In the genomic region with DNA sequence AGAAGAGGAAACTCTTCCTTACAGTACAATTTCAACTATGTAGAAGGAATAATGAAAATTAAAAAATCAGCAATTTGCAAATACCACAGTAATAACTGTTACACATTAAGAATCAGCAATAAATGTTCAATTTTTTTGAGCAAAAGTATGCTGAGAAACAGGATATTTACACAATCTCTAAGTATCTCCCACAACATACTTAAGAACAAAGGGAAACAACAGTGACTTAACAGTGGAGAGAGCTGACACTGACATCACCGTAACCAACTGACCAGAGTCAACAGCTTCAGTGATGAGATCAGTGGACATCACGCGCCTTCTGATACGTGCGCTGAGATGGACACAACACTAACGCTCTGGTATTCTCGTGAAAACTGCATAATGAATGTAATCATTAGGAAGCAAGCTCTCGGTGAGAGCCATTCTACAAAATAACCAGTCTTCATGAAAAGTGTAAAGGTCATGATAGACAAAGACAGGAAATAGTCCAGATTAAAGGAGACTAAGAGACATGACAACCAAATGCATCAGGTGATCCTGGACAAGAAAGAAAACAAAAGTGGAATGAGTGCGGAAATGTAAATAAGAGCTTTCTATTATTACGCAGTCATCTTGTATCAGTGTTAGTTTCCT, we compare ENCODE assay signal across 1 cellular context.
TF ChIP-seq lines count a peak whose summit lies in the region.

No MANE protein-coding gene starts in this region.

TF ChIP-seq in GM12878, 131 proteins besides CTCF, POLR2A, EP300 and RAD21:
- TF ChIP-seq, protein P1, sequence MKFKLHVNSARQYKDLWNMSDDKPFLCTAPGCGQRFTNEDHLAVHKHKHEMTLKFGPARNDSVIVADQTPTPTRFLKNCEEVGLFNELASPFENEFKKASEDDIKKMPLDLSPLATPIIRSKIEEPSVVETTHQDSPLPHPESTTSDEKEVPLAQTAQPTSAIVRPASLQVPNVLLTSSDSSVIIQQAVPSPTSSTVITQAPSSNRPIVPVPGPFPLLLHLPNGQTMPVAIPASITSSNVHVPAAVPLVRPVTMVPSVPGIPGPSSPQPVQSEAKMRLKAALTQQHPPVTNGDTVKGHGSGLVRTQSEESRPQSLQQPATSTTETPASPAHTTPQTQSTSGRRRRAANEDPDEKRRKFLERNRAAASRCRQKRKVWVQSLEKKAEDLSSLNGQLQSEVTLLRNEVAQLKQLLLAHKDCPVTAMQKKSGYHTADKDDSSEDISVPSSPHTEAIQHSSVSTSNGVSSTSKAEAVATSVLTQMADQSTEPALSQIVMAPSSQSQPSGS (IDR thresholded peaks at IDR 0.05; ENCODE audit: low read length), result 0 out of 2 replicates have a peak, but pooled peaks have one; percentile 36
- TF ChIP-seq CBX5 (IDR thresholded peaks at IDR 0.05; ENCODE audit: low read depth), result no peak
- TF ChIP-seq CHD1 (IDR thresholded peaks at IDR 0.05; ENCODE audit: low read depth, low read length), result no peak
- TF ChIP-seq, protein P2, sequence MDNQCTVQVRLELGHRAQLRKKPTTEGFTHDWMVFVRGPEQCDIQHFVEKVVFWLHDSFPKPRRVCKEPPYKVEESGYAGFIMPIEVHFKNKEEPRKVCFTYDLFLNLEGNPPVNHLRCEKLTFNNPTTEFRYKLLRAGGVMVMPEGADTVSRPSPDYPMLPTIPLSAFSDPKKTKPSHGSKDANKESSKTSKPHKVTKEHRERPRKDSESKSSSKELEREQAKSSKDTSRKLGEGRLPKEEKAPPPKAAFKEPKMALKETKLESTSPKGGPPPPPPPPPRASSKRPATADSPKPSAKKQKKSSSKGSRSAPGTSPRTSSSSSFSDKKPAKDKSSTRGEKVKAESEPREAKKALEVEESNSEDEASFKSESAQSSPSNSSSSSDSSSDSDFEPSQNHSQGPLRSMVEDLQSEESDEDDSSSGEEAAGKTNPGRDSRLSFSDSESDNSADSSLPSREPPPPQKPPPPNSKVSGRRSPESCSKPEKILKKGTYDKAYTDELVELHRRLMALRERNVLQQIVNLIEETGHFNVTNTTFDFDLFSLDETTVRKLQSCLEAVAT (IDR thresholded peaks at IDR 0.05), result peak; percentile 46; the same call in 1 of the 2 replicates
- 0 out of 2 replicates have a peak, but pooled peaks have one; percentile 6 for TF ChIP-seq RUNX3 (IDR thresholded peaks at IDR 0.05; ENCODE audit: low read length)
- TF ChIP-seq, protein P3, sequence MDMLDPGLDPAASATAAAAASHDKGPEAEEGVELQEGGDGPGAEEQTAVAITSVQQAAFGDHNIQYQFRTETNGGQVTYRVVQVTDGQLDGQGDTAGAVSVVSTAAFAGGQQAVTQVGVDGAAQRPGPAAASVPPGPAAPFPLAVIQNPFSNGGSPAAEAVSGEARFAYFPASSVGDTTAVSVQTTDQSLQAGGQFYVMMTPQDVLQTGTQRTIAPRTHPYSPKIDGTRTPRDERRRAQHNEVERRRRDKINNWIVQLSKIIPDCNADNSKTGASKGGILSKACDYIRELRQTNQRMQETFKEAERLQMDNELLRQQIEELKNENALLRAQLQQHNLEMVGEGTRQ (IDR thresholded peaks at IDR 0.05; ENCODE audit: borderline replicate concordance, low read depth, low read length), result no peak
- TF ChIP-seq, protein P4, sequence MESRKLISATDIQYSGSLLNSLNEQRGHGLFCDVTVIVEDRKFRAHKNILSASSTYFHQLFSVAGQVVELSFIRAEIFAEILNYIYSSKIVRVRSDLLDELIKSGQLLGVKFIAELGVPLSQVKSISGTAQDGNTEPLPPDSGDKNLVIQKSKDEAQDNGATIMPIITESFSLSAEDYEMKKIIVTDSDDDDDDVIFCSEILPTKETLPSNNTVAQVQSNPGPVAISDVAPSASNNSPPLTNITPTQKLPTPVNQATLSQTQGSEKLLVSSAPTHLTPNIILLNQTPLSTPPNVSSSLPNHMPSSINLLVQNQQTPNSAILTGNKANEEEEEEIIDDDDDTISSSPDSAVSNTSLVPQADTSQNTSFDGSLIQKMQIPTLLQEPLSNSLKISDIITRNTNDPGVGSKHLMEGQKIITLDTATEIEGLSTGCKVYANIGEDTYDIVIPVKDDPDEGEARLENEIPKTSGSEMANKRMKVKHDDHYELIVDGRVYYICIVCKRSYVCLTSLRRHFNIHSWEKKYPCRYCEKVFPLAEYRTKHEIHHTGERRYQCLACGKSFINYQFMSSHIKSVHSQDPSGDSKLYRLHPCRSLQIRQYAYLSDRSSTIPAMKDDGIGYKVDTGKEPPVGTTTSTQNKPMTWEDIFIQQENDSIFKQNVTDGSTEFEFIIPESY (IDR thresholded peaks at IDR 0.05), result peak; percentile 88
